Comparison of ENCODE assay signal across 8 cellular contexts in genomic region chr4:40972722-40973121, GRCh38.
"Had no signal": no experiment of that assay in that cellular context is flagged by ENCODE, and none has a peak within 500 bp of the region (broad histone marks: within the 10 kb centered on the region; RNA-seq: fewer than 3 reads in every experiment).

No MANE protein-coding gene starts in this region.

- H3K4me2 ChIP-seq: GM23338 had no signal

- H3K9ac ChIP-seq: GM23248 had no signal

- DNase-seq: GM23248, GOT3, H9, HCEC 1CT, HFFc6 had no signal

- H3K36me3 ChIP-seq: HAP-1 had no signal

- ATAC-seq: GM23338, HCT116 had no signal

- H2AFZ ChIP-seq: GM23248, GM23338 had no signal

- H3K27ac ChIP-seq: GM23248 had no signal

- H3K9me3 ChIP-seq: HAP-1 had no signal

- H3K4me3 ChIP-seq: GM23248, GM23338, HAP-1 had no signal
